1 cellular context compared by ENCODE assay signal in the genomic region with DNA sequence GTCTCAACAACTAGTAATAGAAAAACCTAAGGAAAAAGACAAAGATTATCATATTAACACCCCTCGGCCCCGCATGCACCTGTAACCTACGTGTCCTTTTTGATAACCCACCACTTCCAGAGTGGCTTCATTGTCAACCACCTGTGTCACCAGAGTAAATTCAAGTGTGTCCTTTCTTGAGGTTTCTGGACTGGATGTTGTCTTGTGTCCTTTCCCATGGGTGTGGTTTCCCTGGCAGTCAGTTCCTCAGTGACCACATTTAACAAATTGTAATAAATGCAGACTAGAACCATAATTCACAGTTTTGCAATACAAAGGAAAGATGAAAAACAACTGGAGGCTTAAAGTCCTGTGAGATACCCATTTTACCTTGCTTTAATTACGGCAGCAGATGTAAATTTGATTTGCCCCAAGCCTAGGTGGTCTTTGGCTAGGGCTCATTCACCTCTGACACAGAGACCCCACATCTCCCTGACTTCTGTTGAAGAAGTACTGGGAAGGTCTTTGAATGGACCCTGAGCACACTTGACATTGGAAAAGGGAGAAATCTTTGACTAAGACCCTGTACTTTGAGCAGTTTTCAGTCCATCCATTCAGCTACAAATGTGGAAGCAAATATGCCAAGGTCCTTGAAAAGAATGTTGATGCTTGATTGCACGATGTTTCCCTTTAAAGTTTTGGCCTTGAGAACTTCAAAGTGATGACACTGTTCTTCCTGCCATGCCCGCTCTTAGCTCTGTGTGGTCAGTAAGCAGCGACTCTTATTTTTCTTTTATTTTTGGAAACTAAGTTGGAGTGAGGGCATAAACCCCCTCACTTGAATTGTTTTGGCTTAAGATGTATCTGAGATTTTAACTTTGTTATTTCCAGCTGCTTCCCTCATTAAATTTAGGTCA.
A peak's percentile ranks its signal among the peaks of the same experiment; 100 is the strongest.
TF ChIP-seq lines count a peak whose summit lies in the region.

No MANE protein-coding gene starts in this region.

TF ChIP-seq in HepG2, 621 proteins besides CTCF, POLR2A, EP300 and RAD21 (continued from another document and continues in another):
- TF ChIP-seq, protein P1, sequence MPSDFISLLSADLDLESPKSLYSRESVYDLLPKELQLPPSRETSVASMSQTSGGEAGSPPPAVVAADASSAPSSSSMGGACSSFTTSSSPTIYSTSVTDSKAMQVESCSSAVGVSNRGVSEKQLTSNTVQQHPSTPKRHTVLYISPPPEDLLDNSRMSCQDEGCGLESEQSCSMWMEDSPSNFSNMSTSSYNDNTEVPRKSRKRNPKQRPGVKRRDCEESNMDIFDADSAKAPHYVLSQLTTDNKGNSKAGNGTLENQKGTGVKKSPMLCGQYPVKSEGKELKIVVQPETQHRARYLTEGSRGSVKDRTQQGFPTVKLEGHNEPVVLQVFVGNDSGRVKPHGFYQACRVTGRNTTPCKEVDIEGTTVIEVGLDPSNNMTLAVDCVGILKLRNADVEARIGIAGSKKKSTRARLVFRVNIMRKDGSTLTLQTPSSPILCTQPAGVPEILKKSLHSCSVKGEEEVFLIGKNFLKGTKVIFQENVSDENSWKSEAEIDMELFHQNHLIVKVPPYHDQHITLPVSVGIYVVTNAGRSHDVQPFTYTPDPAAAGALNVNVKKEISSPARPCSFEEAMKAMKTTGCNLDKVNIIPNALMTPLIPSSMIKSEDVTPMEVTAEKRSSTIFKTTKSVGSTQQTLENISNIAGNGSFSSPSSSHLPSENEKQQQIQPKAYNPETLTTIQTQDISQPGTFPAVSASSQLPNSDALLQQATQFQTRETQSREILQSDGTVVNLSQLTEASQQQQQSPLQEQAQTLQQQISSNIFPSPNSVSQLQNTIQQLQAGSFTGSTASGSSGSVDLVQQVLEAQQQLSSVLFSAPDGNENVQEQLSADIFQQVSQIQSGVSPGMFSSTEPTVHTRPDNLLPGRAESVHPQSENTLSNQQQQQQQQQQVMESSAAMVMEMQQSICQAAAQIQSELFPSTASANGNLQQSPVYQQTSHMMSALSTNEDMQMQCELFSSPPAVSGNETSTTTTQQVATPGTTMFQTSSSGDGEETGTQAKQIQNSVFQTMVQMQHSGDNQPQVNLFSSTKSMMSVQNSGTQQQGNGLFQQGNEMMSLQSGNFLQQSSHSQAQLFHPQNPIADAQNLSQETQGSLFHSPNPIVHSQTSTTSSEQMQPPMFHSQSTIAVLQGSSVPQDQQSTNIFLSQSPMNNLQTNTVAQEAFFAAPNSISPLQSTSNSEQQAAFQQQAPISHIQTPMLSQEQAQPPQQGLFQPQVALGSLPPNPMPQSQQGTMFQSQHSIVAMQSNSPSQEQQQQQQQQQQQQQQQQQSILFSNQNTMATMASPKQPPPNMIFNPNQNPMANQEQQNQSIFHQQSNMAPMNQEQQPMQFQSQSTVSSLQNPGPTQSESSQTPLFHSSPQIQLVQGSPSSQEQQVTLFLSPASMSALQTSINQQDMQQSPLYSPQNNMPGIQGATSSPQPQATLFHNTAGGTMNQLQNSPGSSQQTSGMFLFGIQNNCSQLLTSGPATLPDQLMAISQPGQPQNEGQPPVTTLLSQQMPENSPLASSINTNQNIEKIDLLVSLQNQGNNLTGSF (CRISPR knock-in tag; IDR thresholded peaks at IDR 0.05): no peak
- TF ChIP-seq, protein P2, sequence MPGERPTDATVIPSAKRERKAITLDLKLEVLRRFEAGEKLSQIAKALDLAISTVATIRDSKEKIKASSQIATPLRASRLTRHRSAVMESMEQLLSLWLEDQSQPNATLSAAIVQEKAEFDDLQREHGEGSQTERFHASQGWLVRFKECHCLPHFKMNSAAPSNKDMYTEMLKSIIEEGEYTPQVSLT (CRISPR knock-in tag; IDR thresholded peaks at IDR 0.05; ENCODE audit: borderline replicate concordance, low read depth): no peak
- TF ChIP-seq BCL6 (CRISPR knock-in tag; IDR thresholded peaks at IDR 0.05) (peak; percentile 82), ZNF816 (CRISPR knock-in tag; IDR thresholded peaks at IDR 0.05; ENCODE audit: borderline replicate concordance) (no peak; the same call in 1 of the 2 replicates), ZNF367 (CRISPR knock-in tag; IDR thresholded peaks at IDR 0.05; ENCODE audit: borderline replicate concordance) (peak; percentile 94; the same call in 1 of the 2 replicates), ZFP36L2 (CRISPR knock-in tag; IDR thresholded peaks at IDR 0.05) (no peak), ZNF549 (CRISPR knock-in tag; IDR thresholded peaks at IDR 0.05) (no peak), ATF4 (CRISPR knock-in tag; IDR thresholded peaks at IDR 0.05) (peak in 1 of 2 experiments; percentile 93; a peak in 2 of 4 replicates), ZNF460 (CRISPR knock-in tag; IDR thresholded peaks at IDR 0.05; ENCODE audit: borderline replicate concordance) (no peak), RFX5 (IDR thresholded peaks at IDR 0.05; ENCODE audit: low read depth, low read length) (no peak), RARG (CRISPR knock-in tag; IDR thresholded peaks at IDR 0.05; ENCODE audit: low read depth) (no peak), ZNF34 (CRISPR knock-in tag; IDR thresholded peaks at IDR 0.05; ENCODE audit: borderline replicate concordance) (no peak), TBX3 (IDR thresholded peaks at IDR 0.05; ENCODE audit: borderline replicate concordance) (peak; percentile 63; the same call in 1 of the 2 replicates), IKZF1 (IDR thresholded peaks at IDR 0.05) (no peak), DBP (CRISPR knock-in tag; IDR thresholded peaks at IDR 0.05; ENCODE audit: not compliant biosample characterization) (no peak), HMG20A (CRISPR knock-in tag; IDR thresholded peaks at IDR 0.05; ENCODE audit: borderline replicate concordance) (peak; percentile 97), ZNF550 (CRISPR knock-in tag; IDR thresholded peaks at IDR 0.05; ENCODE audit: borderline replicate concordance) (no peak), BRCA1 (CRISPR knock-in tag; IDR thresholded peaks at IDR 0.05) (0 out of 2 replicates have a peak, but pooled peaks have one; percentile 65), NFE2 (CRISPR knock-in tag; IDR thresholded peaks at IDR 0.05) (no peak), SOX6 (IDR thresholded peaks at IDR 0.05) (no peak), SOX6 (CRISPR knock-in tag; IDR thresholded peaks at IDR 0.05) (peak; percentile 93), CREB1 (IDR thresholded peaks at IDR 0.05) (peak; percentile 54), CREB1 (CRISPR knock-in tag; IDR thresholded peaks at IDR 0.05) (no peak), TCF7L2 (IDR thresholded peaks at IDR 0.05; ENCODE audit: low read depth, low read length) (peak; percentile 78), HDAC2 (CRISPR knock-in tag; IDR thresholded peaks at IDR 0.05) (peak; percentile 97), ZNF574 (CRISPR knock-in tag; IDR thresholded peaks at IDR 0.05) (peak; percentile 45; the same call in 1 of the 2 replicates), ATM (IDR thresholded peaks at IDR 0.05; ENCODE audit: borderline replicate concordance) (no peak), ZNF3 (CRISPR knock-in tag; IDR thresholded peaks at IDR 0.05) (0 out of 2 replicates have a peak, but pooled peaks have one; percentile 16), YY1 (IDR thresholded peaks at IDR 0.05; ENCODE audit: insufficient read depth, insufficient replicate concordance, low read depth, low read length) (no peak), PRPF4 (IDR thresholded peaks at IDR 0.05; ENCODE audit: low read depth, low read length, poor library complexity, severe bottlenecking) (no peak), HOXD1 (CRISPR knock-in tag; IDR thresholded peaks at IDR 0.05) (peak; percentile 87), FOXP1 (IDR thresholded peaks at IDR 0.05) (no peak), FOXP1 (CRISPR knock-in tag; IDR thresholded peaks at IDR 0.05) (peak; percentile 74; the same call in 1 of the 2 replicates), ZNF224 (CRISPR knock-in tag; IDR thresholded peaks at IDR 0.05) (no peak), SOX13 (IDR thresholded peaks at IDR 0.05) (no peak), SOX13 (CRISPR knock-in tag; conservative IDR thresholded peaks at IDR 0.05 in 1 of 2, IDR thresholded peaks at IDR 0.05 in 1 of 2) (peak in 1 of 2 experiments; percentile 94; a peak in 2 of 4 replicates), ATF7-NPFF (CRISPR knock-in tag; IDR thresholded peaks at IDR 0.05; ENCODE audit: low read depth) (no peak), SMYD3 (CRISPR knock-in tag; IDR thresholded peaks at IDR 0.05) (0 out of 2 replicates have a peak, but pooled peaks have one; percentile 42), ZNF572 (CRISPR knock-in tag; IDR thresholded peaks at IDR 0.05) (no peak)
- TF ChIP-seq, protein P3, sequence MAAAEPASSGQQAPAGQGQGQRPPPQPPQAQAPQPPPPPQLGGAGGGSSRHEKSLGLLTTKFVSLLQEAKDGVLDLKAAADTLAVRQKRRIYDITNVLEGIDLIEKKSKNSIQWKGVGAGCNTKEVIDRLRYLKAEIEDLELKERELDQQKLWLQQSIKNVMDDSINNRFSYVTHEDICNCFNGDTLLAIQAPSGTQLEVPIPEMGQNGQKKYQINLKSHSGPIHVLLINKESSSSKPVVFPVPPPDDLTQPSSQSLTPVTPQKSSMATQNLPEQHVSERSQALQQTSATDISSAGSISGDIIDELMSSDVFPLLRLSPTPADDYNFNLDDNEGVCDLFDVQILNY (CRISPR knock-in tag; conservative IDR thresholded peaks at IDR 0.05): no peak
- TF ChIP-seq, protein P4, sequence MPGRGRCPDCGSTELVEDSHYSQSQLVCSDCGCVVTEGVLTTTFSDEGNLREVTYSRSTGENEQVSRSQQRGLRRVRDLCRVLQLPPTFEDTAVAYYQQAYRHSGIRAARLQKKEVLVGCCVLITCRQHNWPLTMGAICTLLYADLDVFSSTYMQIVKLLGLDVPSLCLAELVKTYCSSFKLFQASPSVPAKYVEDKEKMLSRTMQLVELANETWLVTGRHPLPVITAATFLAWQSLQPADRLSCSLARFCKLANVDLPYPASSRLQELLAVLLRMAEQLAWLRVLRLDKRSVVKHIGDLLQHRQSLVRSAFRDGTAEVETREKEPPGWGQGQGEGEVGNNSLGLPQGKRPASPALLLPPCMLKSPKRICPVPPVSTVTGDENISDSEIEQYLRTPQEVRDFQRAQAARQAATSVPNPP (CRISPR knock-in tag; IDR thresholded peaks at IDR 0.05): peak; percentile 60; the same call in 1 of the 2 replicates
- TF ChIP-seq, protein P5, sequence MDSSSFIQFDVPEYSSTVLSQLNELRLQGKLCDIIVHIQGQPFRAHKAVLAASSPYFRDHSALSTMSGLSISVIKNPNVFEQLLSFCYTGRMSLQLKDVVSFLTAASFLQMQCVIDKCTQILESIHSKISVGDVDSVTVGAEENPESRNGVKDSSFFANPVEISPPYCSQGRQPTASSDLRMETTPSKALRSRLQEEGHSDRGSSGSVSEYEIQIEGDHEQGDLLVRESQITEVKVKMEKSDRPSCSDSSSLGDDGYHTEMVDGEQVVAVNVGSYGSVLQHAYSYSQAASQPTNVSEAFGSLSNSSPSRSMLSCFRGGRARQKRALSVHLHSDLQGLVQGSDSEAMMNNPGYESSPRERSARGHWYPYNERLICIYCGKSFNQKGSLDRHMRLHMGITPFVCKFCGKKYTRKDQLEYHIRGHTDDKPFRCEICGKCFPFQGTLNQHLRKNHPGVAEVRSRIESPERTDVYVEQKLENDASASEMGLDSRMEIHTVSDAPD (CRISPR knock-in tag; IDR thresholded peaks at IDR 0.05): no peak
- TF ChIP-seq, protein P6, sequence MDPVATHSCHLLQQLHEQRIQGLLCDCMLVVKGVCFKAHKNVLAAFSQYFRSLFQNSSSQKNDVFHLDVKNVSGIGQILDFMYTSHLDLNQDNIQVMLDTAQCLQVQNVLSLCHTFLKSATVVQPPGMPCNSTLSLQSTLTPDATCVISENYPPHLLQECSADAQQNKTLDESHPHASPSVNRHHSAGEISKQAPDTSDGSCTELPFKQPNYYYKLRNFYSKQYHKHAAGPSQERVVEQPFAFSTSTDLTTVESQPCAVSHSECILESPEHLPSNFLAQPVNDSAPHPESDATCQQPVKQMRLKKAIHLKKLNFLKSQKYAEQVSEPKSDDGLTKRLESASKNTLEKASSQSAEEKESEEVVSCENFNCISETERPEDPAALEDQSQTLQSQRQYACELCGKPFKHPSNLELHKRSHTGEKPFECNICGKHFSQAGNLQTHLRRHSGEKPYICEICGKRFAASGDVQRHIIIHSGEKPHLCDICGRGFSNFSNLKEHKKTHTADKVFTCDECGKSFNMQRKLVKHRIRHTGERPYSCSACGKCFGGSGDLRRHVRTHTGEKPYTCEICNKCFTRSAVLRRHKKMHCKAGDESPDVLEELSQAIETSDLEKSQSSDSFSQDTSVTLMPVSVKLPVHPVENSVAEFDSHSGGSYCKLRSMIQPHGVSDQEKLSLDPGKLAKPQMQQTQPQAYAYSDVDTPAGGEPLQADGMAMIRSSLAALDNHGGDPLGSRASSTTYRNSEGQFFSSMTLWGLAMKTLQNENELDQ (CRISPR knock-in tag; IDR thresholded peaks at IDR 0.05; ENCODE audit: borderline replicate concordance): no peak
